Comparison of ENCODE assay signal across 1 cellular context in the genomic region with DNA sequence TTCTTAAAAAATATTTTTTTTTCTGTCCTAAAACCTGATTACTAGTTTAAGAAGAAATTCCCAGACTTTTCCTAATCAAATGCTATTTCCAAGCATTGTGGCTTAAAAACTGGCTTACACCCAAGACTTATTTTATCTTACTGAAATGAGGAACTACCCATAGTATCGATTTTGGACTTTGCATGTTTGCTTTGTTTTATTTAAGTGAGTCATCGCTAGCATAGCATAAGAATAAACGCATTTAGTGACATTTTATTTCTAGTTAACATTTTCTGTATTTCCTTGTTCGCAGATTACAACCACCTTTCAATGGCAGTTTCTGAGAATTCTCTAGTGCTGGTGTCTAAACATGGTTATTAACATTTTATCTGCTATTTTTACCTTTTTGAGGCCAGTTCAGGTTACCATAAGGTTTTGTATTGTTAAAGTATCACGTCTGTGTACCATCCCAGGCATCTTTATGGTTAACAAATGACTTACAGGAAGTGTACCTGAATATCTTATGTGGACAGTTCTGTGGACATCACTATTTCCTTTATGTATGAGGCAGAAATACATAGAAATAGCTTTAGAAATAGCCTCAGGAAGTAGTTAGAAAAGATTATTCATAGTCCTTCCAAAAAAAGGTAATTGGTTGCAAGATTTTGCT.
TF ChIP-seq lines count a peak whose summit lies in the region.

No MANE protein-coding gene starts in this region.

TF ChIP-seq in SK-N-SH treated with all-trans-retinoic acid at 6 μM for 48 hours, 23 proteins besides CTCF, POLR2A, EP300 and RAD21 (continued from another document):
- TF ChIP-seq, protein P1, sequence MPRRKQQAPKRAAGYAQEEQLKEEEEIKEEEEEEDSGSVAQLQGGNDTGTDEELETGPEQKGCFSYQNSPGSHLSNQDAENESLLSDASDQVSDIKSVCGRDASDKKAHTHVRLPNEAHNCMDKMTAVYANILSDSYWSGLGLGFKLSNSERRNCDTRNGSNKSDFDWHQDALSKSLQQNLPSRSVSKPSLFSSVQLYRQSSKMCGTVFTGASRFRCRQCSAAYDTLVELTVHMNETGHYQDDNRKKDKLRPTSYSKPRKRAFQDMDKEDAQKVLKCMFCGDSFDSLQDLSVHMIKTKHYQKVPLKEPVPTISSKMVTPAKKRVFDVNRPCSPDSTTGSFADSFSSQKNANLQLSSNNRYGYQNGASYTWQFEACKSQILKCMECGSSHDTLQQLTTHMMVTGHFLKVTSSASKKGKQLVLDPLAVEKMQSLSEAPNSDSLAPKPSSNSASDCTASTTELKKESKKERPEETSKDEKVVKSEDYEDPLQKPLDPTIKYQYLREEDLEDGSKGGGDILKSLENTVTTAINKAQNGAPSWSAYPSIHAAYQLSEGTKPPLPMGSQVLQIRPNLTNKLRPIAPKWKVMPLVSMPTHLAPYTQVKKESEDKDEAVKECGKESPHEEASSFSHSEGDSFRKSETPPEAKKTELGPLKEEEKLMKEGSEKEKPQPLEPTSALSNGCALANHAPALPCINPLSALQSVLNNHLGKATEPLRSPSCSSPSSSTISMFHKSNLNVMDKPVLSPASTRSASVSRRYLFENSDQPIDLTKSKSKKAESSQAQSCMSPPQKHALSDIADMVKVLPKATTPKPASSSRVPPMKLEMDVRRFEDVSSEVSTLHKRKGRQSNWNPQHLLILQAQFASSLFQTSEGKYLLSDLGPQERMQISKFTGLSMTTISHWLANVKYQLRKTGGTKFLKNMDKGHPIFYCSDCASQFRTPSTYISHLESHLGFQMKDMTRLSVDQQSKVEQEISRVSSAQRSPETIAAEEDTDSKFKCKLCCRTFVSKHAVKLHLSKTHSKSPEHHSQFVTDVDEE (CRISPR knock-in tag; IDR thresholded peaks at IDR 0.05) = no peak
- TF ChIP-seq, protein P2, sequence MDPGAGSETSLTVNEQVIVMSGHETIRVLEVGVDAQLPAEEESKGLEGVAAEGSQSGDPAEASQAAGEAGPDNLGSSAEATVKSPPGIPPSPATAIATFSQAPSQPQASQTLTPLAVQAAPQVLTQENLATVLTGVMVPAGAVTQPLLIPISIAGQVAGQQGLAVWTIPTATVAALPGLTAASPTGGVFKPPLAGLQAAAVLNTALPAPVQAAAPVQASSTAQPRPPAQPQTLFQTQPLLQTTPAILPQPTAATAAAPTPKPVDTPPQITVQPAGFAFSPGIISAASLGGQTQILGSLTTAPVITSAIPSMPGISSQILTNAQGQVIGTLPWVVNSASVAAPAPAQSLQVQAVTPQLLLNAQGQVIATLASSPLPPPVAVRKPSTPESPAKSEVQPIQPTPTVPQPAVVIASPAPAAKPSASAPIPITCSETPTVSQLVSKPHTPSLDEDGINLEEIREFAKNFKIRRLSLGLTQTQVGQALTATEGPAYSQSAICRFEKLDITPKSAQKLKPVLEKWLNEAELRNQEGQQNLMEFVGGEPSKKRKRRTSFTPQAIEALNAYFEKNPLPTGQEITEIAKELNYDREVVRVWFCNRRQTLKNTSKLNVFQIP (CRISPR knock-in tag; IDR thresholded peaks at IDR 0.05; ENCODE audit: borderline replicate concordance, low read depth) = no peak
- no peak for TF ChIP-seq ZC3H10 (CRISPR knock-in tag; IDR thresholded peaks at IDR 0.05)
- TF ChIP-seq OSR1 (CRISPR knock-in tag; IDR thresholded peaks at IDR 0.05) = no peak
- TF ChIP-seq ZFP3 (CRISPR knock-in tag; IDR thresholded peaks at IDR 0.05) = no peak
- no peak for TF ChIP-seq ESRRG (CRISPR knock-in tag; IDR thresholded peaks at IDR 0.05)
- TF ChIP-seq TOX (CRISPR knock-in tag; IDR thresholded peaks at IDR 0.05; ENCODE audit: borderline replicate concordance) = no peak
- TF ChIP-seq, protein P3, sequence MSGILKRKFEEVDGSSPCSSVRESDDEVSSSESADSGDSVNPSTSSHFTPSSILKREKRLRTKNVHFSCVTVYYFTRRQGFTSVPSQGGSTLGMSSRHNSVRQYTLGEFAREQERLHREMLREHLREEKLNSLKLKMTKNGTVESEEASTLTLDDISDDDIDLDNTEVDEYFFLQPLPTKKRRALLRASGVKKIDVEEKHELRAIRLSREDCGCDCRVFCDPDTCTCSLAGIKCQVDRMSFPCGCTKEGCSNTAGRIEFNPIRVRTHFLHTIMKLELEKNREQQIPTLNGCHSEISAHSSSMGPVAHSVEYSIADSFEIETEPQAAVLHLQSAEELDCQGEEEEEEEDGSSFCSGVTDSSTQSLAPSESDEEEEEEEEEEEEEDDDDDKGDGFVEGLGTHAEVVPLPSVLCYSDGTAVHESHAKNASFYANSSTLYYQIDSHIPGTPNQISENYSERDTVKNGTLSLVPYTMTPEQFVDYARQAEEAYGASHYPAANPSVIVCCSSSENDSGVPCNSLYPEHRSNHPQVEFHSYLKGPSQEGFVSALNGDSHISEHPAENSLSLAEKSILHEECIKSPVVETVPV (CRISPR knock-in tag; IDR thresholded peaks at IDR 0.05) = no peak
- TF ChIP-seq PPARA (CRISPR knock-in tag; IDR thresholded peaks at IDR 0.05; ENCODE audit: borderline replicate concordance) = no peak
- TF ChIP-seq RARB (CRISPR knock-in tag; IDR thresholded peaks at IDR 0.05) = no peak
- TF ChIP-seq ZNF70 (CRISPR knock-in tag; IDR thresholded peaks at IDR 0.05) = no peak
- TF ChIP-seq ARNTL (CRISPR knock-in tag; IDR thresholded peaks at IDR 0.05; ENCODE audit: borderline replicate concordance, low read depth) = no peak
- no peak for TF ChIP-seq ZNF565 (CRISPR knock-in tag; conservative IDR thresholded peaks at IDR 0.05; ENCODE audit: low read depth)
TF ChIP-seq in SK-N-SH treated with all-trans-retinoic acid at 6 μM for 48 hours: peak in this region for 0.
